ENCODE assay signal across 20 cellular contexts in genomic region chr7:96786998-96787395, GRCh38.
"Had no signal": no experiment of that assay in that cellular context is flagged by ENCODE, and none has a peak within 500 bp of the region (broad histone marks: within the 10 kb centered on the region; RNA-seq: fewer than 3 reads in every experiment).

No MANE protein-coding gene starts in this region.

- H3K4me1 ChIP-seq: foreskin keratinocyte, lower lobe of right lung, transverse colon had no signal

- H3K4me3 ChIP-seq: lower lobe of right lung, transverse colon had no signal

- H3K36me3 ChIP-seq: brain microvascular endothelial cell, lower lobe of right lung, transverse colon had no signal

- DNase-seq: activated CD4-positive, alpha-beta T cell treated with anti-CD3 and anti-CD28 coated beads, Interleukin-2, amount 50 U/mL, for 1 hour; activated CD8-positive, alpha-beta memory T cell treated with anti-CD3 and anti-CD28 coated beads for 24 hours; activated CD8-positive, alpha-beta memory T cell treated with anti-CD3 and anti-CD28 coated beads, Interleukin-2, amount 50 U/mL, for 48 hours; activated effector memory CD4-positive, alpha-beta T cell treated with anti-CD3 and anti-CD28 coated beads, Interleukin-2, amount 50 U/mL, for 16 hours; activated naive CD4-positive, alpha-beta T cell treated with anti-CD3 and anti-CD28 coated beads, Interleukin-2, amount 50 U/mL, for 16 hours; activated T-cell treated with anti-CD3 and anti-CD28 coated beads, Interleukin-2, amount 50 U/mL, for 72 hours; brain microvascular endothelial cell; central memory CD4-positive, alpha-beta T cell; foreskin keratinocyte; glutamatergic neuron; left cardiac atrium; lower lobe of right lung; midbrain; nephron progenitor cell; stimulated activated CD4-positive, alpha-beta T cell treated with anti-CD3 and anti-CD28 coated beads, Interleukin-2, amount 100 ng/mL, for 24 hours; stimulated activated naive CD4-positive, alpha-beta T cell treated with Interleukin-2 at 50 U/mL for 16 hours; T-helper 1 cell; T1000; transverse colon had no signal

- H3K27me3 ChIP-seq: brain microvascular endothelial cell, foreskin keratinocyte, transverse colon had no signal

- H3K9me3 ChIP-seq: lower lobe of right lung, transverse colon had no signal

- H3K27ac ChIP-seq: brain microvascular endothelial cell, foreskin keratinocyte, lower lobe of right lung, transverse colon had no signal

- FAIRE-seq: colon had no signal
